33 cellular contexts compared by ENCODE assay signal in the genomic region with DNA sequence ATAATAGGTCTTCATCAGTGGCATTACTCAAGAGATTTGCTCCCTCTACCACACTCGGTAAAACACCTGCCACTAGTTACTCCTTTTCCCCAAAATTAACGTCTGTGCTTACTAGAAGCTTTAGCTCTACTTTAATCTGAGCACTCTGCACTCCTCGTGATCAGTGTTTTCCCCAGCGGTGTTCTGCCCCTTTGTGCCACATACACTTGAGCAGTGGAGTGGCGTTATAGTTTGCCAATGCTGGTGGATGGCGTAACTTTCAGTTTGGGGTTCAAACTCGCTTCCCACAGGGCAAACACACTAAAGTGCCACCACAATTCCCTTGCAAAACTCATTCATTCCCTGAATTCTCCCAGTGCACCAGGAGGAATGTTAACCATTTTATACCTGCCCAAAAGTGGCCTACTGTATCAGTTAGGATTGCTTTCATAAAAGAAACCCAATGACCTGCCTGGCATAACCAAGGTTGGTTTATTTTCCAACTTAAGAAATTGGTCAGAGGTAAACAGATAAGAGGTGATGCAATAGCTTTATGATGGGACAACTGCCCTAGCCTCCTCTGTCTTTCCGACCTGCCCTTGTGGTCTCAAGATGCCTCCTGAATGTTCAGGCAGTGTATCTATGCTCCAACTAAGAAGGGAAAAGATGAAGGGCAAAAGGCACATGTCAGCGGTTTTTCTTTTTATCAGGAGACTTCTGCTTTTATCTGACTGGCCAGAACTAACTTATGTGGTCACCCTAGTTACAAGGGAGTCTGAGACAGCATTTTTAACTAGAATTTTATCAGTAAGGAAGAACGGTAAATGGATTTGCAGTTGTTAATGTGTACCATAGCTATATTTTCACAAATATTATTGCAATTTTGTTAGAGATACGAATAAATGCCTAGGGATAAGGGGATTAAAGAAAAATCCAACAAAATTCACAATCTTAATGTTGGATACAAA.
DNase-seq lines count a peak whose midpoint lies in the region; ATAC-seq, FAIRE-seq and TF ChIP-seq lines count a peak whose summit lies in the region.
"Had no signal": no experiment of that assay in that cellular context is flagged by ENCODE, and none has a peak within 500 bp of the region (broad histone marks: within the 10 kb centered on the region; RNA-seq: fewer than 3 reads in every experiment).

No MANE protein-coding gene starts in this region.

- peak overlapping the region; percentile 80 for H3K27ac ChIP-seq in K562 (ENCODE audit: extremely low read depth, low read depth, low read length)
- H3K27ac ChIP-seq in right lobe of liver = no peak overlapping the region
- no peak overlapping the region for H3K27ac ChIP-seq in small intestine (ENCODE audit: low read depth in 1 of 2, low read length in 1 of 2)
- H3K27ac ChIP-seq: HL-60, psoas muscle, sigmoid colon, tibial nerve had no signal

- H3K4me2 ChIP-seq in K562 (ENCODE audit: insufficient read depth, low read length) = peak overlapping the region; percentile 42

- intact Hi-C loops in K562 (cut with micrococcal nuclease) = no loop called here
- intact Hi-C loops in right lobe of liver (cut with DNase I) = no loop called here

- in situ Hi-C loops in K562 (cut with MboI) = no loop called here

- H3K9me3 Mint-ChIP-seq in activated CD8-positive, alpha-beta memory T cell treated with anti-CD3 and anti-CD28 coated beads, Interleukin-2, amount 10 ng/mL, durations not matched to agents 7 days and 5 days (ENCODE audit: low read depth) = no peaks in the 10 kb centered on the region
- H3K9me3 Mint-ChIP-seq: activated B cell treated with CpG ODN at 0.5 μM for 24 hours; activated naive CD8-positive, alpha-beta T cell treated with anti-CD3 and anti-CD28 coated beads for 36 hours; activated T-cell treated with anti-CD3 and anti-CD28 coated beads, Interleukin-2, amount 50 U/mL, for 24 hours; immature natural killer cell; naive B cell had no signal

- ATAC-seq in K562 (peak; percentile 96), right lobe of liver (peak in 3 of 4 donors; percentile 41 to 59 (median 56)), GM18870 (IDR thresholded peaks at IDR 0.05; ENCODE audit: unreplicated experiment) (no peak), GM19035 (IDR thresholded peaks at IDR 0.05; ENCODE audit: unreplicated experiment) (no peak)
- ATAC-seq in activated CD8-positive, alpha-beta memory T cell treated with anti-CD3 and anti-CD28 coated beads, Interleukin-2, amount 10 ng/mL, durations not matched to agents 7 days and 5 days = no peak
- ATAC-seq: GM12878, psoas muscle had no signal

- no peak overlapping the region for H3K4me3 Mint-ChIP-seq in activated CD8-positive, alpha-beta memory T cell treated with anti-CD3 and anti-CD28 coated beads, Interleukin-2, amount 10 ng/mL, durations not matched to agents 7 days and 5 days
- H3K4me3 Mint-ChIP-seq: activated B cell treated with CpG ODN at 0.5 μM for 24 hours; activated naive CD8-positive, alpha-beta T cell treated with anti-CD3 and anti-CD28 coated beads for 36 hours; activated T-cell treated with anti-CD3 and anti-CD28 coated beads, Interleukin-2, amount 50 U/mL, for 24 hours; immature natural killer cell; naive B cell had no signal

- no peak for TF ChIP-seq CTCF in NB4 (IDR thresholded peaks at IDR 0.05; ENCODE audit: low read depth, low read length)
- TF ChIP-seq CTCF in K562 (IDR thresholded peaks at IDR 0.05 in 2 of 3, conservative IDR thresholded peaks at IDR 0.05 in 1 of 3; ENCODE audit: insufficient read depth in 2 of 3, low read depth in 1 of 3, low read length in 3 of 3) = no peak
- no peak for TF ChIP-seq CTCF in right lobe of liver (IDR thresholded peaks at IDR 0.05)

- no peak overlapping the region for H3K27ac Mint-ChIP-seq in activated CD8-positive, alpha-beta memory T cell treated with anti-CD3 and anti-CD28 coated beads, Interleukin-2, amount 10 ng/mL, durations not matched to agents 7 days and 5 days
- H3K27ac Mint-ChIP-seq: activated B cell treated with CpG ODN at 0.5 μM for 24 hours; activated naive CD8-positive, alpha-beta T cell treated with anti-CD3 and anti-CD28 coated beads for 36 hours; activated T-cell treated with anti-CD3 and anti-CD28 coated beads, Interleukin-2, amount 50 U/mL, for 24 hours; immature natural killer cell; naive B cell had no signal

- H3K4me1 Mint-ChIP-seq in activated CD8-positive, alpha-beta memory T cell treated with anti-CD3 and anti-CD28 coated beads, Interleukin-2, amount 10 ng/mL, durations not matched to agents 7 days and 5 days = no peaks in the 10 kb centered on the region
- H3K4me1 Mint-ChIP-seq: activated B cell treated with CpG ODN at 0.5 μM for 24 hours; activated naive CD8-positive, alpha-beta T cell treated with anti-CD3 and anti-CD28 coated beads for 36 hours; naive B cell had no signal

- POLR2A ChIA-PET in K562 (lab: Yijun Ruan, JAX) = interaction anchor here (0.6 to 3.0 kb wide), 5 partner anchors 10 to 150 kb away, joined by 3 to 9 read pairs (median 4); no protein-coding TSS in a partner anchor

- no peaks in the 10 kb centered on the region for H3K9me1 ChIP-seq in K562 (ENCODE audit: control insufficient read depth, insufficient read depth, low read length)

- WGBS in K562 (ENCODE audit: insufficient coverage, low coverage, missing lambda C conversion rate) = 34% methylated on average over 11 of the region's 11 CpGs
- WGBS in right lobe of liver (ENCODE audit: insufficient coverage, low coverage, low lambda C conversion rate, missing lambda C conversion rate) = 49% methylated on average over 11 of the region's 11 CpGs
- 78 to 84% (median 81%) methylated on average over 11 of the region's 11 CpGs for WGBS in small intestine, 3 donors

- FAIRE-seq in K562 (lab: Jason Lieb, UNC) (peak; percentile 92), small intestine (lab: Jason Lieb, UNC) (no peak)
- FAIRE-seq: bronchial epithelial cell, GM12878, RCC 7860 had no signal

- no peak for TF ChIP-seq POLR2A in NB4 (IDR thresholded peaks at IDR 0.05; ENCODE audit: extremely low read depth, insufficient read length)
- TF ChIP-seq POLR2A in K562 (conservative IDR thresholded peaks at IDR 0.05) = no peak; the same call in 1 of the 2 replicates
- no peak for TF ChIP-seq POLR2A in right lobe of liver (IDR thresholded peaks at IDR 0.05)

- no peaks in the 10 kb centered on the region for H4K20me1 ChIP-seq in K562 (replicated peaks; ENCODE audit: control insufficient read depth, insufficient read depth, low read length)

- no peaks in the 10 kb centered on the region for H3K36me3 ChIP-seq in K562 (ENCODE audit: control insufficient read depth, insufficient read depth, low read length)
- no peaks in the 10 kb centered on the region for H3K36me3 ChIP-seq in right lobe of liver
- H3K36me3 ChIP-seq in small intestine (ENCODE audit: control insufficient read depth in 2 of 2, insufficient read depth in 2 of 2, low read length in 2 of 2) = no peaks in the 10 kb centered on the region
- H3K36me3 ChIP-seq: BE2C, HAP-1, sigmoid colon, tibial nerve had no signal

- peak overlapping the region in 1 of 2 experiments; percentile 62; a peak in 2 of 4 replicates for H3K9ac ChIP-seq in K562 (ENCODE audit: insufficient read depth in 1 of 2, low read depth in 2 of 2, low read length in 2 of 2)

- H3K36me3 Mint-ChIP-seq in activated CD8-positive, alpha-beta memory T cell treated with anti-CD3 and anti-CD28 coated beads, Interleukin-2, amount 10 ng/mL, durations not matched to agents 7 days and 5 days = no peaks in the 10 kb centered on the region
- H3K36me3 Mint-ChIP-seq: activated naive CD8-positive, alpha-beta T cell treated with anti-CD3 and anti-CD28 coated beads for 36 hours; immature natural killer cell; naive B cell had no signal

- H3K4me1 ChIP-seq in K562 (replicated peaks in 1 of 2; ENCODE audit: control insufficient read depth in 2 of 2, insufficient read depth in 2 of 2, low read length in 2 of 2) (peaks cover 14 to 31% of the 10 kb centered on the region in 2 experiments), right lobe of liver (no peaks in the 10 kb centered on the region), small intestine (ENCODE audit: control insufficient read depth in 2 of 2, insufficient read depth in 1 of 2, low read depth in 1 of 2, low read length in 1 of 2) (no peaks in the 10 kb centered on the region)
- H3K4me1 ChIP-seq: BE2C, psoas muscle, sigmoid colon, tibial nerve had no signal

- H3K27me3 ChIP-seq in K562 (ENCODE audit: control insufficient read depth in 2 of 2, insufficient read depth in 2 of 2, low read length in 2 of 2) = no peaks in the 10 kb centered on the region
- no peaks in the 10 kb centered on the region for H3K27me3 ChIP-seq in right lobe of liver
- H3K27me3 ChIP-seq in small intestine (ENCODE audit: control insufficient read depth in 2 of 2, insufficient read depth in 2 of 2, low read length in 2 of 2) = no peaks in the 10 kb centered on the region
- H3K27me3 ChIP-seq: BE2C, sigmoid colon, tibial nerve had no signal

- CTCF ChIA-PET in K562 (lab: Yijun Ruan, JAX; ENCODE audit: low intra/inter-chr PET ratio) = no interaction called here
- CTCF ChIA-PET in activated CD8-positive, alpha-beta memory T cell treated with anti-CD3 and anti-CD28 coated beads, Interleukin-2, amount 10 ng/mL, durations not matched to agents 7 days and 5 days (lab: Charles Lee) = no interaction called here

- DNase-seq in CMK (ENCODE audit: low read depth) (peak; percentile 27), NB4 (ENCODE audit: low read depth) (peak; percentile 35), K562 (ENCODE audit: extremely low read depth in 1 of 4, low spot score in 3 of 4) (peak; percentile 19 to 90 (median 51)), right lobe of liver (peak in 1 of 3 donors; percentile 51), small intestine (no peak)
- DNase-seq in activated CD8-positive, alpha-beta memory T cell treated with anti-CD3 and anti-CD28 coated beads, Interleukin-2, amount 10 ng/mL, durations not matched to agents 7 days and 5 days = no peak
- DNase-seq: ACHN; activated B cell treated with CpG ODN at 0.5 μM for 24 hours; activated CD4-positive, alpha-beta T cell treated with anti-CD3 and anti-CD28 coated beads, Interleukin-2, amount 50 U/mL, for 1 hour; activated effector memory CD4-positive, alpha-beta T cell treated with anti-CD3 and anti-CD28 coated beads, Interleukin-2, amount 50 U/mL, for 16 hours; activated naive CD8-positive, alpha-beta T cell treated with anti-CD3 and anti-CD28 coated beads for 36 hours; activated T-cell treated with anti-CD3 and anti-CD28 coated beads, Interleukin-2, amount 50 U/mL, for 24 hours; anterior cingulate cortex; BE2C; DMS153; immature natural killer cell; left cardiac atrium; naive B cell; NCI-H1930; NCI-H345; psoas muscle; SHP77 treated with DMSO at 0.1 percent for 48 hours; sigmoid colon; stimulated activated CD4-positive, alpha-beta T cell treated with anti-CD3 and anti-CD28 coated beads, Interleukin-4, amount 100 ng/mL, for 24 hours; T1000 had no signal

- TSS peak; percentile 81 for BruUV-seq in K562 (replicated peaks; lab: Mats Ljungman, UMichigan)

- H3K9me3 ChIP-seq in K562 (replicated peaks; ENCODE audit: control insufficient read depth, insufficient read depth, low read depth, low read length) (0 out of 2 replicates have a peak, but pooled peaks cover 3% of the 10 kb centered on the region), right lobe of liver (no peaks in the 10 kb centered on the region), small intestine (ENCODE audit: control insufficient read depth, low read depth) (no peaks in the 10 kb centered on the region)
- H3K9me3 ChIP-seq: BE2C, HAP-1, psoas muscle, sigmoid colon, tibial nerve had no signal

- H3K79me2 ChIP-seq in K562 (ENCODE audit: control insufficient read depth, insufficient read depth, low read length) = no peaks in the 10 kb centered on the region

- peak overlapping the region; percentile 77 for H2AFZ ChIP-seq in K562 (ENCODE audit: low read depth, low read length)

- H3K4me3 ChIP-seq in NB4 (ENCODE audit: low read depth, low read length) (no peak overlapping the region), K562 (no peak overlapping the region), right lobe of liver (no peak overlapping the region), small intestine (ENCODE audit: low read depth in 1 of 2, low read length in 2 of 2) (no peak overlapping the region)
- H3K4me3 ChIP-seq: GM12878, HAP-1, psoas muscle, sigmoid colon, tibial nerve had no signal

- TF ChIP-seq EP300 in K562 (IDR thresholded peaks at IDR 0.05; ENCODE audit: low read length) = peak; percentile 91

- TF ChIP-seq RAD21 in K562 (CRISPR knock-in tag; conservative IDR thresholded peaks at IDR 0.05 in 1 of 2, IDR thresholded peaks at IDR 0.05 in 1 of 2) = no peak

- peaks cover 3% of the 10 kb centered on the region for H3K27me3 Mint-ChIP-seq in activated CD8-positive, alpha-beta memory T cell treated with anti-CD3 and anti-CD28 coated beads, Interleukin-2, amount 10 ng/mL, durations not matched to agents 7 days and 5 days
- H3K27me3 Mint-ChIP-seq: activated naive CD8-positive, alpha-beta T cell treated with anti-CD3 and anti-CD28 coated beads for 36 hours; activated T-cell treated with anti-CD3 and anti-CD28 coated beads, Interleukin-2, amount 50 U/mL, for 24 hours; naive B cell had no signal

Comparison
In these comparisons a context has a peak if more than half of its experiments do, and no peak if none do; other contexts are left out.
1. DNase-seq: peak in CMK (single experiment), NB4 (single experiment) and K562 (4 of 4); none in small intestine (single experiment) and activated CD8-positive, alpha-beta memory T cell treated with anti-CD3 and anti-CD28 coated beads, Interleukin-2, amount 10 ng/mL, durations not matched to agents 7 days and 5 days (single experiment).
2. ATAC-seq: peak in K562 (single experiment) and right lobe of liver (3 of 4); none in GM18870 (single experiment), activated CD8-positive, alpha-beta memory T cell treated with anti-CD3 and anti-CD28 coated beads, Interleukin-2, amount 10 ng/mL, durations not matched to agents 7 days and 5 days (single experiment) and GM19035 (single experiment).